ENCODE assay signal across 15 cellular contexts in genomic region chr4:151887816-151888180, GRCh38.
DNase-seq lines count a peak whose midpoint lies in the region; ATAC-seq and TF ChIP-seq lines count a peak whose summit lies in the region.
"Had no signal": no experiment of that assay in that cellular context is flagged by ENCODE, and none has a peak within 500 bp of the region (broad histone marks: within the 10 kb centered on the region; RNA-seq: fewer than 3 reads in every experiment).

No MANE protein-coding gene starts in this region.

- H3K4me2 ChIP-seq in DND-41 (ENCODE audit: insufficient read depth, low read length) = no peak overlapping the region

- no peaks in the 10 kb centered on the region for H3K9me3 Mint-ChIP-seq in activated T-cell treated with anti-CD3 and anti-CD28 coated beads, Interleukin-2, amount 50 U/mL, for 4 hours
- H3K9me3 Mint-ChIP-seq: type B pancreatic cell had no signal

- ATAC-seq in DND-41 (ENCODE audit: insufficient read depth, low read depth) = peak; percentile 29; the same call in 1 of the 3 replicates
- peak; percentile 46 for ATAC-seq in GM19395 (IDR thresholded peaks at IDR 0.05; ENCODE audit: unreplicated experiment)
- peak; percentile 23 for ATAC-seq in HG02763 (IDR thresholded peaks at IDR 0.05; ENCODE audit: unreplicated experiment)
- peak; percentile 15 for ATAC-seq in HG03469 (IDR thresholded peaks at IDR 0.05; ENCODE audit: unreplicated experiment)
- ATAC-seq in activated T-cell treated with anti-CD3 and anti-CD28 coated beads, Interleukin-2, amount 50 U/mL, for 4 hours = no peak
- ATAC-seq: HCT116, heart right ventricle, Right ventricle myocardium inferior had no signal

- no peak overlapping the region for H2AFZ ChIP-seq in DND-41 (ENCODE audit: low read depth, low read length)

- H3K36me3 ChIP-seq in DND-41 (ENCODE audit: insufficient read depth, low read length) = no peaks in the 10 kb centered on the region
- H3K36me3 ChIP-seq: heart right ventricle had no signal

- no peaks in the 10 kb centered on the region for H3K27me3 Mint-ChIP-seq in activated T-cell treated with anti-CD3 and anti-CD28 coated beads, Interleukin-2, amount 50 U/mL, for 4 hours (ENCODE audit: low read depth)
- H3K27me3 Mint-ChIP-seq: activated naive CD8-positive, alpha-beta T cell treated with anti-CD3 and anti-CD28 coated beads, Interleukin-2, amount 10 ng/mL, durations not matched to agents 7 days and 5 days; type B pancreatic cell had no signal

- H3K4me1 ChIP-seq in DND-41 (ENCODE audit: insufficient read depth, low read length) = peaks cover 10% of the 10 kb centered on the region

- H3K4me3 Mint-ChIP-seq in activated T-cell treated with anti-CD3 and anti-CD28 coated beads, Interleukin-2, amount 50 U/mL, for 4 hours = no peak overlapping the region
- H3K4me3 Mint-ChIP-seq: activated naive CD8-positive, alpha-beta T cell treated with anti-CD3 and anti-CD28 coated beads, Interleukin-2, amount 10 ng/mL, durations not matched to agents 7 days and 5 days; type B pancreatic cell had no signal

- no peak overlapping the region for H3K4me3 ChIP-seq in DND-41 (ENCODE audit: low read depth in 1 of 2, low read length in 2 of 2)
- H3K4me3 ChIP-seq: heart right ventricle had no signal

- no peaks in the 10 kb centered on the region for H4K20me1 ChIP-seq in DND-41 (ENCODE audit: insufficient read depth, low read length)

- H3K36me3 Mint-ChIP-seq in activated T-cell treated with anti-CD3 and anti-CD28 coated beads, Interleukin-2, amount 50 U/mL, for 4 hours (ENCODE audit: insufficient read depth) = no peaks in the 10 kb centered on the region
- H3K36me3 Mint-ChIP-seq: activated naive CD8-positive, alpha-beta T cell treated with anti-CD3 and anti-CD28 coated beads, Interleukin-2, amount 10 ng/mL, durations not matched to agents 7 days and 5 days; type B pancreatic cell had no signal

- peaks cover 27% of the 10 kb centered on the region for H3K4me1 Mint-ChIP-seq in activated T-cell treated with anti-CD3 and anti-CD28 coated beads, Interleukin-2, amount 50 U/mL, for 4 hours (ENCODE audit: low read depth)

- no peak for DNase-seq in DND-41
- no peak for DNase-seq in activated T-cell treated with anti-CD3 and anti-CD28 coated beads, Interleukin-2, amount 50 U/mL, for 4 hours
- no peak for DNase-seq in OCI-M2 (lab: John Stamatoyannopoulos, UW; ENCODE audit: unreplicated experiment)
- no peak for DNase-seq in DMS53 treated with DMSO at 0.1 percent for 48 hours (lab: John Stamatoyannopoulos, UW; ENCODE audit: unreplicated experiment)
- no peak for DNase-seq in germinal center (ENCODE audit: low spot score)
- DNase-seq: activated naive CD8-positive, alpha-beta T cell treated with anti-CD3 and anti-CD28 coated beads, Interleukin-2, amount 10 ng/mL, durations not matched to agents 7 days and 5 days; effector memory CD4-positive, alpha-beta T cell; heart right ventricle; NCI-H2171 treated with DMSO at 0.1 percent for 48 hours had no signal

- no peak for TF ChIP-seq CTCF in DND-41 (IDR thresholded peaks at IDR 0.05; ENCODE audit: borderline replicate concordance, extremely low read depth, low read length, poor library complexity, severe bottlenecking)

- no peaks in the 10 kb centered on the region for H3K27me3 ChIP-seq in DND-41 (ENCODE audit: insufficient read depth, low read length, poor library complexity)
- H3K27me3 ChIP-seq: heart right ventricle had no signal

- no peak overlapping the region for H3K9ac ChIP-seq in DND-41 (ENCODE audit: low read depth, low read length)

- no peaks in the 10 kb centered on the region for H3K79me2 ChIP-seq in DND-41 (ENCODE audit: insufficient read depth, low read length)

- H3K27ac ChIP-seq in DND-41 (ENCODE audit: low read length) = no peak overlapping the region
- H3K27ac ChIP-seq: heart right ventricle had no signal

- H3K9me3 ChIP-seq in DND-41 (ENCODE audit: insufficient read depth, low read length, severe bottlenecking) = no peaks in the 10 kb centered on the region
- H3K9me3 ChIP-seq: heart right ventricle had no signal

Comparison
In these comparisons a context has a peak if more than half of its experiments do, and no peak if none do; other contexts are left out.
1. ATAC-seq: peak in DND-41 (single experiment), GM19395 (single experiment), HG02763 (single experiment) and HG03469 (single experiment); none in activated T-cell treated with anti-CD3 and anti-CD28 coated beads, Interleukin-2, amount 50 U/mL, for 4 hours (0 of 2).